ENCODE assay signal across 25 cellular contexts in the genomic region with DNA sequence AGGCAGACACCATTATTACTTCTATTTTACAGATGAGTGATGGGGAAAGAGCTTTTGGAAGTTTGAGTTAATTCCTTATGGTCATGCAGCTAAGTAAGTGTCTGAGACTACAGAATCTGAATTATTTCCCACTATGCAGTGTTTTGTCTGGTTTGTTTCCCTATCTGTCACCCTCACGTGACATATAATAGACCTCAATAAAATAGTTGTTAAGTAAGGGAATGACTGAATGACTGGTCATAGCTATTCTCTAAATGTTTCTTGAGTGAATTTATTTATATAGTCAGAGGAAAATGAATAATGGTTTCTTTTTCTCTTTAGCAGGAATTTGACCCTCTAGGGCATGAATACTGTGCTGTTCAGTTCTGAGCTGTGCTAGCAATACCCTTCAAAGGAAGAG. TPM values are rescaled to one million over a fixed set of nuclear protein-coding genes. Genes with fewer than 3 reads are reported as not detected.
DNase-seq lines count a peak whose midpoint lies in the region; ATAC-seq, FAIRE-seq and TF ChIP-seq lines count a peak whose summit lies in the region.
"Had no signal": no experiment of that assay in that cellular context is flagged by ENCODE, and none has a peak within 500 bp of the region (broad histone marks: within the 10 kb centered on the region; RNA-seq: fewer than 3 reads in every experiment).

No MANE protein-coding gene starts in this region.

- ATAC-seq in GM21576 (IDR thresholded peaks at IDR 0.05; ENCODE audit: unreplicated experiment) (no peak), HG03175 (IDR thresholded peaks at IDR 0.05; ENCODE audit: unreplicated experiment) (no peak)
- ATAC-seq: natural killer cell treated with Interleukin-12 subunit alpha and Interleukin-12 subunit beta and Interleukin-15 and Interleukin-18, amount 100 ng/mL, for 72 hours had no signal

- peak; percentile 77 for FAIRE-seq in astrocyte (lab: Jason Lieb, UNC)
- FAIRE-seq: H1 had no signal

- WGBS in mammary epithelial cell (ENCODE audit: low coverage, missing lambda C conversion rate), result 44% methylated on average over 1 of the region's 1 CpG

- no peaks in the 10 kb centered on the region for H3K27me3 ChIP-seq in mammary epithelial cell (ENCODE audit: insufficient read depth, low read length)
- no peaks in the 10 kb centered on the region for H3K27me3 ChIP-seq in astrocyte (ENCODE audit: insufficient read depth, low read length)
- H3K27me3 ChIP-seq: spleen, testis had no signal

- no peak for TF ChIP-seq CTCF in mammary epithelial cell (conservative IDR thresholded peaks at IDR 0.05 in 1 of 2, IDR thresholded peaks at IDR 0.05 in 1 of 2; ENCODE audit: extremely low read depth in 1 of 2, insufficient read depth in 1 of 2, low read depth in 1 of 2, low read length in 2 of 2)
- TF ChIP-seq CTCF in MCF 10A (IDR thresholded peaks at IDR 0.05; ENCODE audit: unreplicated experiment), result no peak
- no peak for TF ChIP-seq CTCF in astrocyte (IDR thresholded peaks at IDR 0.05; ENCODE audit: insufficient read depth, low read depth, low read length)
- no peak for TF ChIP-seq CTCF in foreskin fibroblast (IDR thresholded peaks at IDR 0.05; ENCODE audit: low read depth, low read length)

- H3K4me2 ChIP-seq in mammary epithelial cell (ENCODE audit: insufficient read depth, low read depth, low read length) (no peak overlapping the region), astrocyte (ENCODE audit: low read length) (peak overlapping the region; percentile 60)

- CTCF ChIA-PET in mammary epithelial cell (lab: Charles Lee; ENCODE audit: low non-redundant PET) (interaction anchor here (0.6 kb wide), 1 partner anchor 193 kb away, joined by 3 read pairs; no protein-coding TSS in a partner anchor), MCF 10A (lab: Yijun Ruan, JAX) (interaction anchor here (0.6 to 1.1 kb wide), 3 partner anchors 24 to 142 kb away, joined by 3 read pairs; no protein-coding TSS in a partner anchor)

- H3K9ac ChIP-seq in mammary epithelial cell (ENCODE audit: insufficient read depth, low read length) (no peak overlapping the region), astrocyte (ENCODE audit: low read length) (peak overlapping the region; percentile 5)

- dilution Hi-C loops in mammary epithelial cell (cut with HindIII; ENCODE audit: low sequenced_read_pairs), result no loop called here

- H2AFZ ChIP-seq in mammary epithelial cell (ENCODE audit: low read depth, low read length) (no peak overlapping the region), astrocyte (ENCODE audit: low read depth, low read length) (no peak overlapping the region)

- H3K27ac Mint-ChIP-seq in MCF 10A (ENCODE audit: low read depth, unreplicated experiment), result no peak overlapping the region
- no peak overlapping the region for H3K27ac Mint-ChIP-seq in astrocyte (ENCODE audit: unreplicated experiment)
- H3K27ac Mint-ChIP-seq: activated CD4-positive, alpha-beta memory T cell treated with anti-CD3 and anti-CD28 coated beads for 36 hours; IgD-negative memory B cell; natural killer cell treated with Interleukin-12 subunit alpha and Interleukin-12 subunit beta and Interleukin-15 and Interleukin-18, amount 100 ng/mL, for 72 hours; T-helper 1 cell treated with Interleukin-12 subunit alpha and Interleukin-12 subunit beta and Interleukin-4 antibody, amounts not matched to agents 30 μg/mL and 1 μg/mL, for 36 hours had no signal

- no peak overlapping the region for H3K27ac ChIP-seq in mammary epithelial cell (ENCODE audit: insufficient read depth, low read depth, low read length)
- peak overlapping the region; percentile 73 for H3K27ac ChIP-seq in astrocyte (ENCODE audit: low read depth, low read length)
- H3K27ac ChIP-seq: 22Rv1, prostate gland, spleen, testis, WERI-Rb-1 had no signal

- intact Hi-C loops in mammary epithelial cell (cut with micrococcal nuclease), result no loop called here
- intact Hi-C loops in MCF 10A (cut with micrococcal nuclease), result no loop called here

- no peaks in the 10 kb centered on the region for H3K9me3 ChIP-seq in mammary epithelial cell (replicated peaks; ENCODE audit: insufficient read depth, low read length)
- H3K9me3 ChIP-seq in astrocyte (ENCODE audit: insufficient read depth, low read depth, low read length), result no peaks in the 10 kb centered on the region
- H3K9me3 ChIP-seq: prostate gland, spleen, testis had no signal

- POLR2A ChIA-PET in MCF 10A (lab: Yijun Ruan, JAX), result interaction anchor here (1.1 kb wide), 1 partner anchor 11 kb away, joined by 3 read pairs; a partner anchor contains a TSS

- H3K4me3 Mint-ChIP-seq in MCF 10A (ENCODE audit: unreplicated experiment) (no peak overlapping the region), astrocyte (ENCODE audit: unreplicated experiment) (no peak overlapping the region)
- H3K4me3 Mint-ChIP-seq: activated CD4-positive, alpha-beta memory T cell treated with anti-CD3 and anti-CD28 coated beads for 36 hours; CD4-positive, CD25-positive, alpha-beta regulatory T cell; IgD-negative memory B cell; natural killer cell treated with Interleukin-12 subunit alpha and Interleukin-12 subunit beta and Interleukin-15 and Interleukin-18, amount 100 ng/mL, for 72 hours; T-helper 1 cell treated with Interleukin-12 subunit alpha and Interleukin-12 subunit beta and Interleukin-4 antibody, amounts not matched to agents 30 μg/mL and 1 μg/mL, for 36 hours had no signal

- H3K79me2 ChIP-seq in mammary epithelial cell (ENCODE audit: insufficient read depth, low read length) (peaks cover 87% of the 10 kb centered on the region), astrocyte (ENCODE audit: insufficient read depth, low read length) (peaks cover 83% of the 10 kb centered on the region)

- H3K36me3 ChIP-seq in mammary epithelial cell (ENCODE audit: insufficient read depth, low read length) (peaks cover 25% of the 10 kb centered on the region), astrocyte (ENCODE audit: insufficient read depth, low read length) (peaks cover 33% of the 10 kb centered on the region)

- no peaks in the 10 kb centered on the region for H3K9me3 Mint-ChIP-seq in MCF 10A (ENCODE audit: unreplicated experiment)
- no peaks in the 10 kb centered on the region for H3K9me3 Mint-ChIP-seq in astrocyte (ENCODE audit: unreplicated experiment)
- H3K9me3 Mint-ChIP-seq: activated CD4-positive, alpha-beta memory T cell treated with anti-CD3 and anti-CD28 coated beads for 36 hours; IgD-negative memory B cell had no signal

- DNase-seq in mammary epithelial cell (peak; percentile 66), MCF 10A (ENCODE audit: unreplicated experiment) (no peak), astrocyte (ENCODE audit: low read depth) (peak; percentile 75), foreskin fibroblast (peak; percentile 22 to 27), SKM-1 (lab: John Stamatoyannopoulos, UW; ENCODE audit: unreplicated experiment) (no peak), hippocampal formation (lab: John Stamatoyannopoulos, UW) (no peak)
- DNase-seq: activated CD4-positive, alpha-beta memory T cell treated with anti-CD3 and anti-CD28 coated beads for 36 hours; activated naive CD4-positive, alpha-beta T cell treated with Interleukin-2 at 50 U/mL for 16 hours; CD4-positive, CD25-positive, alpha-beta regulatory T cell; dermis blood vessel endothelial cell; DMS79; MV-4-11; NCI-H2029; NCI-H510A treated with DMSO at 0.1 percent for 48 hours; testis; WERI-Rb-1 had no signal

- in situ Hi-C loops in mammary epithelial cell (cut with MboI; ENCODE audit: low sequenced_read_pairs in 2 of 2), result no loop called here

- no peaks in the 10 kb centered on the region for H3K27me3 Mint-ChIP-seq in MCF 10A (ENCODE audit: insufficient read depth, unreplicated experiment)
- no peaks in the 10 kb centered on the region for H3K27me3 Mint-ChIP-seq in astrocyte (ENCODE audit: low read depth, unreplicated experiment)
- H3K27me3 Mint-ChIP-seq: activated CD4-positive, alpha-beta memory T cell treated with anti-CD3 and anti-CD28 coated beads for 36 hours; CD4-positive, CD25-positive, alpha-beta regulatory T cell; IgD-negative memory B cell; natural killer cell treated with Interleukin-12 subunit alpha and Interleukin-12 subunit beta and Interleukin-15 and Interleukin-18, amount 100 ng/mL, for 72 hours had no signal

- H3K4me1 Mint-ChIP-seq in MCF 10A (ENCODE audit: insufficient read depth, unreplicated experiment) (peaks cover 39% of the 10 kb centered on the region), astrocyte (ENCODE audit: low read depth, unreplicated experiment) (peaks cover 32% of the 10 kb centered on the region)

- BruUV-seq in mammary epithelial cell (replicated peaks; lab: Mats Ljungman, UMichigan) (no TSS peak), MCF 10A (replicated peaks; lab: Mats Ljungman, UMichigan) (no TSS peak)

- H3K4me1 ChIP-seq in mammary epithelial cell (ENCODE audit: insufficient read depth, low read length) (peaks cover 31% of the 10 kb centered on the region), astrocyte (ENCODE audit: insufficient read depth, low read length) (peaks cover 32% of the 10 kb centered on the region)
- H3K4me1 ChIP-seq: prostate gland, testis had no signal

- peaks cover 3% of the 10 kb centered on the region for H4K20me1 ChIP-seq in mammary epithelial cell (ENCODE audit: insufficient read depth, low read length)
- H4K20me1 ChIP-seq in astrocyte (ENCODE audit: insufficient read depth, low read length), result peaks cover 67% of the 10 kb centered on the region

- H3K4me3 ChIP-seq in mammary epithelial cell (replicated peaks in 1 of 3; ENCODE audit: insufficient read depth in 1 of 3, low read depth in 2 of 3, low read length in 3 of 3), result no peak overlapping the region
- no peak overlapping the region for H3K4me3 ChIP-seq in astrocyte (ENCODE audit: insufficient read depth, low read depth, low read length)
- H3K4me3 ChIP-seq in foreskin fibroblast (ENCODE audit: low read depth in 1 of 2, low read length in 2 of 2), result no peak overlapping the region
- H3K4me3 ChIP-seq: prostate gland, spleen, testis had no signal

- peaks cover 39% of the 10 kb centered on the region for H3K36me3 Mint-ChIP-seq in MCF 10A (ENCODE audit: insufficient read depth, unreplicated experiment)
- H3K36me3 Mint-ChIP-seq in astrocyte (ENCODE audit: low read depth, unreplicated experiment), result peaks cover 27% of the 10 kb centered on the region

RNA-seq across cellular contexts. Expression of a gene that starts 10.2 kb away (rescaled TPM):
- total RNA-seq in mammary epithelial cell (10 to 100 TPM; 28.1 to 35.7 TPM), MCF 10A (2022) (17.8 and 18.8 TPM in 2 replicates), astrocyte (33.7 and 37.1 TPM in 2 replicates)
- 18.6 TPM for polyA plus RNA-seq in mammary epithelial cell
- 41.2 TPM for polyA minus RNA-seq in mammary epithelial cell

Comparison
In these comparisons a context has a peak if more than half of its experiments do, and no peak if none do; other contexts are left out.
1. DNase-seq: peak in mammary epithelial cell (single experiment), astrocyte (single experiment) and foreskin fibroblast (2 of 2); none in MCF 10A (single experiment), SKM-1 (single experiment) and hippocampal formation (0 of 2).